Comparison of ENCODE assay signal across 18 cellular contexts in the genomic region with DNA sequence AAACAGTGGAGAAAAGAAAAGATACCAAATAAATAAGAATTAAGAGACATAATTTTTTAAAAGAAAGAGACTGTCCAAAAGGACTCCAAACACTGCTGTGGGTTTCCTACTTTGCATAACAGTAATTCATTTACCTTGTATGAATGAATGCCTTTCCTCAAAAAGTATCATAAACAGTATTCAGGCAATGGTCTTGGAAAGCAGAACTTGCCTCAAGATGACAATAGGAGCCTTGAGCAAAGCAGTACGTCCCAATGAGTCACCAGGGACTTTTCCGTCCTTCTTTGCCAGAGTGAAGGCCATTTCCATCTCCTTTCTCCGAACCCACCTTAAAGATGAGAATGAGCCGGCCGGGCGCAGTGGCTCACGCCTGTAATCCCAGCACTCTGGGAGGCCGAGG.
DNase-seq lines count a peak whose midpoint lies in the region; ATAC-seq lines count a peak whose summit lies in the region.
"Had no signal": no experiment of that assay in that cellular context is flagged by ENCODE, and none has a peak within 500 bp of the region (broad histone marks: within the 10 kb centered on the region; RNA-seq: fewer than 3 reads in every experiment).

No MANE protein-coding gene starts in this region.

- ATAC-seq in GM18511 (IDR thresholded peaks at IDR 0.05; ENCODE audit: unreplicated experiment) (peak; percentile 41), HG03342 (IDR thresholded peaks at IDR 0.05; ENCODE audit: unreplicated experiment) (peak; percentile 46), GM21717 (IDR thresholded peaks at IDR 0.05; ENCODE audit: unreplicated experiment) (no peak), HG03521 (IDR thresholded peaks at IDR 0.05; ENCODE audit: unreplicated experiment) (no peak)
- no peak for ATAC-seq in naive thymus-derived CD8-positive, alpha-beta T cell
- ATAC-seq: K562 had no signal

- no peaks in the 10 kb centered on the region for H3K9me3 Mint-ChIP-seq in naive thymus-derived CD8-positive, alpha-beta T cell
- H3K9me3 Mint-ChIP-seq: CD8-positive, alpha-beta memory T cell; H9 had no signal

- no peaks in the 10 kb centered on the region for H3K36me3 Mint-ChIP-seq in naive thymus-derived CD8-positive, alpha-beta T cell
- H3K36me3 Mint-ChIP-seq: CD8-positive, alpha-beta memory T cell had no signal

- H3K27ac Mint-ChIP-seq in naive thymus-derived CD8-positive, alpha-beta T cell: no peak overlapping the region
- H3K27ac Mint-ChIP-seq: B cell, H9 had no signal

- POLR2A ChIA-PET in naive thymus-derived CD8-positive, alpha-beta T cell (lab: Charles Lee): no interaction called here

- H3K4me1 Mint-ChIP-seq in naive thymus-derived CD8-positive, alpha-beta T cell: peaks cover 8 to 33% (median 20%) of the 10 kb centered on the region in 4 donors

- DNase-seq in RPMI7951 (ENCODE audit: low read depth): peak; percentile 13
- DNase-seq in iris pigment epithelial cell (ENCODE audit: low read depth): peak; percentile 36
- DNase-seq in Kasumi-1 (lab: John Stamatoyannopoulos, UW): no peak
- DNase-seq in naive thymus-derived CD8-positive, alpha-beta T cell: no peak
- DNase-seq: CD8-positive, alpha-beta memory T cell; DMS 273 treated with DMSO at 0.1 percent for 48 hours; H9; NCI-H1105 treated with DMSO at 0.1 percent for 48 hours; NCI-H2029; NCI-H510A; NCI-H82; SIG-M5 had no signal

- H3K4me3 Mint-ChIP-seq in naive thymus-derived CD8-positive, alpha-beta T cell: no peak overlapping the region
- H3K4me3 Mint-ChIP-seq: B cell; CD8-positive, alpha-beta memory T cell; H9 had no signal

- no peaks in the 10 kb centered on the region for H3K27me3 Mint-ChIP-seq in naive thymus-derived CD8-positive, alpha-beta T cell
- H3K27me3 Mint-ChIP-seq: B cell had no signal

Comparison
In these comparisons a context has a peak if more than half of its experiments do, and no peak if none do; other contexts are left out.
1. ATAC-seq: peak in GM18511 (single experiment) and HG03342 (single experiment); none in GM21717 (single experiment), HG03521 (single experiment) and naive thymus-derived CD8-positive, alpha-beta T cell (0 of 2).
2. DNase-seq: peak in RPMI7951 (single experiment) and iris pigment epithelial cell (single experiment); none in Kasumi-1 (0 of 2) and naive thymus-derived CD8-positive, alpha-beta T cell (0 of 10).